1 cellular context compared by ENCODE assay signal in the genomic region with DNA sequence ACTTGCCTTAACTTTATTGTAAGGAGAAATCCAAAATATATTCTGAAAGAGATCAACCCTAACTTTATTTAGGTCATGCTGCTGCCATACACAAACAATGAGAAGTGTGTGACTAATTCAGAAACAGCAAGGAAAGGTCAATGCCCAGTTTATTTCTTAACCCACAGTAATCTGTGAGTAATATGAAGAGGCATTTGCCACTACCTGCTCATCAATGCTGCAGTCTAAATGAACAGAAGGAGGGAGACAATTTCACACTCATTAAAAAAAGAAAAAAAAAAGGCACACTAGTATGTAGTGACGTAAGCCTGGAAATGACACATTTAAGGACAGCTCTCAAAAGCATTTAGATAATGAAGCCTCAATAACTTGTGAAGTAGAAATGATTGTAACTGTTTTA.
TF ChIP-seq lines count a peak whose summit lies in the region.

No MANE protein-coding gene starts in this region.

TF ChIP-seq in GM12878, 131 proteins besides CTCF, POLR2A, EP300 and RAD21 (continued from another document):
- TF ChIP-seq, protein P1, sequence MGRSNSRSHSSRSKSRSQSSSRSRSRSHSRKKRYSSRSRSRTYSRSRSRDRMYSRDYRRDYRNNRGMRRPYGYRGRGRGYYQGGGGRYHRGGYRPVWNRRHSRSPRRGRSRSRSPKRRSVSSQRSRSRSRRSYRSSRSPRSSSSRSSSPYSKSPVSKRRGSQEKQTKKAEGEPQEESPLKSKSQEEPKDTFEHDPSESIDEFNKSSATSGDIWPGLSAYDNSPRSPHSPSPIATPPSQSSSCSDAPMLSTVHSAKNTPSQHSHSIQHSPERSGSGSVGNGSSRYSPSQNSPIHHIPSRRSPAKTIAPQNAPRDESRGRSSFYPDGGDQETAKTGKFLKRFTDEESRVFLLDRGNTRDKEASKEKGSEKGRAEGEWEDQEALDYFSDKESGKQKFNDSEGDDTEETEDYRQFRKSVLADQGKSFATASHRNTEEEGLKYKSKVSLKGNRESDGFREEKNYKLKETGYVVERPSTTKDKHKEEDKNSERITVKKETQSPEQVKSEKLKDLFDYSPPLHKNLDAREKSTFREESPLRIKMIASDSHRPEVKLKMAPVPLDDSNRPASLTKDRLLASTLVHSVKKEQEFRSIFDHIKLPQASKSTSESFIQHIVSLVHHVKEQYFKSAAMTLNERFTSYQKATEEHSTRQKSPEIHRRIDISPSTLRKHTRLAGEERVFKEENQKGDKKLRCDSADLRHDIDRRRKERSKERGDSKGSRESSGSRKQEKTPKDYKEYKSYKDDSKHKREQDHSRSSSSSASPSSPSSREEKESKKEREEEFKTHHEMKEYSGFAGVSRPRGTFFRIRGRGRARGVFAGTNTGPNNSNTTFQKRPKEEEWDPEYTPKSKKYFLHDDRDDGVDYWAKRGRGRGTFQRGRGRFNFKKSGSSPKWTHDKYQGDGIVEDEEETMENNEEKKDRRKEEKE (IDR thresholded peaks at IDR 0.05) = no peak
- TF ChIP-seq NKRF (conservative IDR thresholded peaks at IDR 0.05) = no peak
- no peak for TF ChIP-seq ESRRA (IDR thresholded peaks at IDR 0.05; ENCODE audit: low read length)
- no peak for TF ChIP-seq KAT2A (conservative IDR thresholded peaks at IDR 0.05; ENCODE audit: control insufficient read depth, low read depth, low read length)
- TF ChIP-seq, protein P2, sequence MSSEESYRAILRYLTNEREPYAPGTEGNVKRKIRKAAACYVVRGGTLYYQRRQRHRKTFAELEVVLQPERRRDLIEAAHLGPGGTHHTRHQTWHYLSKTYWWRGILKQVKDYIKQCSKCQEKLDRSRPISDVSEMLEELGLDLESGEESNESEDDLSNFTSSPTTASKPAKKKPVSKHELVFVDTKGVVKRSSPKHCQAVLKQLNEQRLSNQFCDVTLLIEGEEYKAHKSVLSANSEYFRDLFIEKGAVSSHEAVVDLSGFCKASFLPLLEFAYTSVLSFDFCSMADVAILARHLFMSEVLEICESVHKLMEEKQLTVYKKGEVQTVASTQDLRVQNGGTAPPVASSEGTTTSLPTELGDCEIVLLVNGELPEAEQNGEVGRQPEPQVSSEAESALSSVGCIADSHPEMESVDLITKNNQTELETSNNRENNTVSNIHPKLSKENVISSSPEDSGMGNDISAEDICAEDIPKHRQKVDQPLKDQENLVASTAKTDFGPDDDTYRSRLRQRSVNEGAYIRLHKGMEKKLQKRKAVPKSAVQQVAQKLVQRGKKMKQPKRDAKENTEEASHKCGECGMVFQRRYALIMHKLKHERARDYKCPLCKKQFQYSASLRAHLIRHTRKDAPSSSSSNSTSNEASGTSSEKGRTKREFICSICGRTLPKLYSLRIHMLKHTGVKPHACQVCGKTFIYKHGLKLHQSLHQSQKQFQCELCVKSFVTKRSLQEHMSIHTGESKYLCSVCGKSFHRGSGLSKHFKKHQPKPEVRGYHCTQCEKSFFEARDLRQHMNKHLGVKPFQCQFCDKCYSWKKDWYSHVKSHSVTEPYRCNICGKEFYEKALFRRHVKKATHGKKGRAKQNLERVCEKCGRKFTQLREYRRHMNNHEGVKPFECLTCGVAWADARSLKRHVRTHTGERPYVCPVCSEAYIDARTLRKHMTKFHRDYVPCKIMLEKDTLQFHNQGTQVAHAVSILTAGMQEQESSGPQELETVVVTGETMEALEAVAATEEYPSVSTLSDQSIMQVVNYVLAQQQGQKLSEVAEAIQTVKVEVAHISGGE (CRISPR knock-in tag; IDR thresholded peaks at IDR 0.05) = no peak
- no peak for TF ChIP-seq YY1 (IDR thresholded peaks at IDR 0.05; ENCODE audit: low read depth, low read length)
- no peak for TF ChIP-seq RAD51 (IDR thresholded peaks at IDR 0.05)
- TF ChIP-seq, protein P3, sequence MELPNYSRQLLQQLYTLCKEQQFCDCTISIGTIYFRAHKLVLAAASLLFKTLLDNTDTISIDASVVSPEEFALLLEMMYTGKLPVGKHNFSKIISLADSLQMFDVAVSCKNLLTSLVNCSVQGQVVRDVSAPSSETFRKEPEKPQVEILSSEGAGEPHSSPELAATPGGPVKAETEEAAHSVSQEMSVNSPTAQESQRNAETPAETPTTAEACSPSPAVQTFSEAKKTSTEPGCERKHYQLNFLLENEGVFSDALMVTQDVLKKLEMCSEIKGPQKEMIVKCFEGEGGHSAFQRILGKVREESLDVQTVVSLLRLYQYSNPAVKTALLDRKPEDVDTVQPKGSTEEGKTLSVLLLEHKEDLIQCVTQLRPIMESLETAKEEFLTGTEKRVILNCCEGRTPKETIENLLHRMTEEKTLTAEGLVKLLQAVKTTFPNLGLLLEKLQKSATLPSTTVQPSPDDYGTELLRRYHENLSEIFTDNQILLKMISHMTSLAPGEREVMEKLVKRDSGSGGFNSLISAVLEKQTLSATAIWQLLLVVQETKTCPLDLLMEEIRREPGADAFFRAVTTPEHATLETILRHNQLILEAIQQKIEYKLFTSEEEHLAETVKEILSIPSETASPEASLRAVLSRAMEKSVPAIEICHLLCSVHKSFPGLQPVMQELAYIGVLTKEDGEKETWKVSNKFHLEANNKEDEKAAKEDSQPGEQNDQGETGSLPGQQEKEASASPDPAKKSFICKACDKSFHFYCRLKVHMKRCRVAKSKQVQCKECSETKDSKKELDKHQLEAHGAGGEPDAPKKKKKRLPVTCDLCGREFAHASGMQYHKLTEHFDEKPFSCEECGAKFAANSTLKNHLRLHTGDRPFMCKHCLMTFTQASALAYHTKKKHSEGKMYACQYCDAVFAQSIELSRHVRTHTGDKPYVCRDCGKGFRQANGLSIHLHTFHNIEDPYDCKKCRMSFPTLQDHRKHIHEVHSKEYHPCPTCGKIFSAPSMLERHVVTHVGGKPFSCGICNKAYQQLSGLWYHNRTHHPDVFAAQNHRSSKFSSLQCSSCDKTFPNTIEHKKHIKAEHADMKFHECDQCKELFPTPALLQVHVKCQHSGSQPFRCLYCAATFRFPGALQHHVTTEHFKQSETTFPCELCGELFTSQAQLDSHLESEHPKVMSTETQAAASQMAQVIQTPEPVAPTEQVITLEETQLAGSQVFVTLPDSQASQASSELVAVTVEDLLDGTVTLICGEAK (IDR thresholded peaks at IDR 0.05; ENCODE audit: borderline replicate concordance) = peak; percentile 81
- TF ChIP-seq SIX5 (IDR thresholded peaks at IDR 0.05; ENCODE audit: low read depth, low read length, severe bottlenecking) = no peak
- TF ChIP-seq KLF5 (IDR thresholded peaks at IDR 0.05; ENCODE audit: partially characterized antibody) = no peak
- TF ChIP-seq PAX5 (IDR thresholded peaks at IDR 0.05; ENCODE audit: borderline replicate concordance, low read depth, low read length) = no peak
- no peak for TF ChIP-seq GATAD2B (conservative IDR thresholded peaks at IDR 0.05; ENCODE audit: low read depth)
- TF ChIP-seq USF2 (IDR thresholded peaks at IDR 0.05; ENCODE audit: borderline replicate concordance, low read depth, low read length) = no peak
- TF ChIP-seq ASH2L (IDR thresholded peaks at IDR 0.05; ENCODE audit: borderline replicate concordance, low read depth) = no peak
- peak; percentile 20 for TF ChIP-seq SKIL (IDR thresholded peaks at IDR 0.05; ENCODE audit: low read depth, poor library complexity, severe bottlenecking)
- TF ChIP-seq IRF3 (IDR thresholded peaks at IDR 0.05) = no peak
- no peak for TF ChIP-seq RBBP5 (conservative IDR thresholded peaks at IDR 0.05)
- peak; percentile 70 for TF ChIP-seq ZNF384 (IDR thresholded peaks at IDR 0.05; ENCODE audit: borderline replicate concordance, low read depth, low read length)
- TF ChIP-seq RUNX3 (IDR thresholded peaks at IDR 0.05; ENCODE audit: low read length) = peak; percentile 66
- no peak for TF ChIP-seq CBX3 (IDR thresholded peaks at IDR 0.05; ENCODE audit: borderline replicate concordance, low read depth)
- no peak for TF ChIP-seq ETV6 (conservative IDR thresholded peaks at IDR 0.05 in 1 of 2, IDR thresholded peaks at IDR 0.05 in 1 of 2; ENCODE audit: borderline replicate concordance in 1 of 2, low read depth in 1 of 2)
- no peak for TF ChIP-seq FOXM1 (IDR thresholded peaks at IDR 0.05; ENCODE audit: low read depth, low read length)
- TF ChIP-seq JUNB (IDR thresholded peaks at IDR 0.05) = peak; percentile 83
- no peak for TF ChIP-seq CHD4 (IDR thresholded peaks at IDR 0.05)
- TF ChIP-seq TCF3 (IDR thresholded peaks at IDR 0.05; ENCODE audit: borderline replicate concordance, insufficient read depth, low read depth, low read length) = no peak
- no peak for TF ChIP-seq TCF12 (IDR thresholded peaks at IDR 0.05; ENCODE audit: low read depth, low read length)
- no peak for TF ChIP-seq ZNF687 (IDR thresholded peaks at IDR 0.05)
